Comparison of ENCODE assay signal across 9 cellular contexts in genomic region chr18:50836521-50836957, GRCh38. TPM values are rescaled to one million over a fixed set of nuclear protein-coding genes. Genes with fewer than 3 reads are reported as not detected.
DNase-seq lines count a peak whose midpoint lies in the region; ATAC-seq and TF ChIP-seq lines count a peak whose summit lies in the region.
"Had no signal": no experiment of that assay in that cellular context is flagged by ENCODE, and none has a peak within 500 bp of the region (broad histone marks: within the 10 kb centered on the region; RNA-seq: fewer than 3 reads in every experiment).

No MANE protein-coding gene starts in this region.

- DNase-seq in COLO829 (ENCODE audit: low spot score) (peak; percentile 29), HT-29 (ENCODE audit: low spot score) (peak; percentile 55), RPMI7951 (ENCODE audit: low read depth) (peak; percentile 16), iris pigment epithelial cell (ENCODE audit: low read depth) (peak; percentile 92), progenitor cell of endocrine pancreas (ENCODE audit: low spot score, unreplicated experiment) (no peak), cortex of kidney (lab: John Stamatoyannopoulos, UW) (no peak), NK-92 (lab: John Stamatoyannopoulos, UW; ENCODE audit: unreplicated experiment) (no peak)
- DNase-seq in activated naive CD8-positive, alpha-beta T cell treated with anti-CD3 and anti-CD28 coated beads, Interleukin-2, amount 50 U/mL, for 24 hours: no peak
- DNase-seq: foreskin melanocyte had no signal

- H3K9me3 Mint-ChIP-seq in progenitor cell of endocrine pancreas (ENCODE audit: low read depth): no peaks in the 10 kb centered on the region
- H3K9me3 Mint-ChIP-seq in activated naive CD8-positive, alpha-beta T cell treated with anti-CD3 and anti-CD28 coated beads, Interleukin-2, amount 50 U/mL, for 24 hours: no peaks in the 10 kb centered on the region

- H3K27ac Mint-ChIP-seq in progenitor cell of endocrine pancreas: no peak overlapping the region
- H3K27ac Mint-ChIP-seq in activated naive CD8-positive, alpha-beta T cell treated with anti-CD3 and anti-CD28 coated beads, Interleukin-2, amount 50 U/mL, for 24 hours: no peak overlapping the region

- no peak overlapping the region for H3K4me3 Mint-ChIP-seq in progenitor cell of endocrine pancreas (ENCODE audit: low read depth)
- no peak overlapping the region for H3K4me3 Mint-ChIP-seq in activated naive CD8-positive, alpha-beta T cell treated with anti-CD3 and anti-CD28 coated beads, Interleukin-2, amount 50 U/mL, for 24 hours

- no peaks in the 10 kb centered on the region for H3K36me3 Mint-ChIP-seq in progenitor cell of endocrine pancreas (ENCODE audit: insufficient read depth)
- no peaks in the 10 kb centered on the region for H3K36me3 Mint-ChIP-seq in activated naive CD8-positive, alpha-beta T cell treated with anti-CD3 and anti-CD28 coated beads, Interleukin-2, amount 50 U/mL, for 24 hours (ENCODE audit: low read depth)

- H3K4me1 Mint-ChIP-seq in progenitor cell of endocrine pancreas (ENCODE audit: low read depth): peaks cover 27% of the 10 kb centered on the region
- H3K4me1 Mint-ChIP-seq in activated naive CD8-positive, alpha-beta T cell treated with anti-CD3 and anti-CD28 coated beads, Interleukin-2, amount 50 U/mL, for 24 hours: peaks cover 6% of the 10 kb centered on the region

- TF ChIP-seq CTCF in progenitor cell of endocrine pancreas (IDR thresholded peaks at IDR 0.05; ENCODE audit: unreplicated experiment): no peak

- ATAC-seq in activated naive CD8-positive, alpha-beta T cell treated with anti-CD3 and anti-CD28 coated beads, Interleukin-2, amount 50 U/mL, for 24 hours: no peak

- H3K27me3 Mint-ChIP-seq in progenitor cell of endocrine pancreas: no peaks in the 10 kb centered on the region
- H3K27me3 Mint-ChIP-seq in activated naive CD8-positive, alpha-beta T cell treated with anti-CD3 and anti-CD28 coated beads, Interleukin-2, amount 50 U/mL, for 24 hours: peaks cover 3% of the 10 kb centered on the region

RNA-seq across cellular contexts. Expression of gene MRO, which starts 16.7 kb away (rescaled TPM):
- total RNA-seq in HT-29 (2014; rRNA removed; shearing (Covaris generic)): not detected in 2 replicates
- total RNA-seq in RPMI7951 (2014; rRNA removed; shearing (Covaris generic)): not detected in 2 replicates
- total RNA-seq in progenitor cell of endocrine pancreas: 0.13 TPM in 1 of 2 replicates, not detected in the other

RNA-seq across cellular contexts. Expression of gene ME2, which starts 42.4 kb away (rescaled TPM):
- 23.4 and 28.9 TPM in 2 replicates for total RNA-seq in HT-29 (2014; rRNA removed; shearing (Covaris generic))
- total RNA-seq in RPMI7951 (2014; rRNA removed; shearing (Covaris generic)): 30.4 and 39.5 TPM in 2 replicates
- total RNA-seq in progenitor cell of endocrine pancreas: 51.8 and 54.8 TPM in 2 replicates

Comparison
In these comparisons a context has a peak if more than half of its experiments do, and no peak if none do; other contexts are left out.
1. DNase-seq: peak in COLO829 (single experiment), HT-29 (single experiment), RPMI7951 (single experiment) and iris pigment epithelial cell (single experiment); none in progenitor cell of endocrine pancreas (single experiment), activated naive CD8-positive, alpha-beta T cell treated with anti-CD3 and anti-CD28 coated beads, Interleukin-2, amount 50 U/mL, for 24 hours (single experiment), cortex of kidney (single experiment) and NK-92 (single experiment).